9 cellular contexts compared by ENCODE assay signal in genomic region chr2:236512902-236513433, GRCh38. TPM values are rescaled to one million over a fixed set of nuclear protein-coding genes. Genes with fewer than 3 reads are reported as not detected.
A peak's percentile ranks its signal among the peaks of the same experiment; 100 is the strongest.
DNase-seq lines count a peak whose midpoint lies in the region; ATAC-seq and TF ChIP-seq lines count a peak whose summit lies in the region.
"Had no signal": no experiment of that assay in that cellular context is flagged by ENCODE, and none has a peak within 500 bp of the region (broad histone marks: within the 10 kb centered on the region; RNA-seq: fewer than 3 reads in every experiment).

No MANE protein-coding gene starts in this region.

- peaks cover 7% of the 10 kb centered on the region for H3K4me1 Mint-ChIP-seq in activated B cell treated with CpG ODN at 0.5 μM for 24 hours

- TF ChIP-seq RAD21 in liver (IDR thresholded peaks at IDR 0.05) = peak; percentile 92 to 95

- DNase-seq in D341Med (ENCODE audit: low spot score) (peak; percentile 74), Kasumi-1 (lab: John Stamatoyannopoulos, UW) (peak; percentile 23 to 24), activated B cell treated with CpG ODN at 0.5 μM for 24 hours (peak; percentile 53), cardiac fibroblast (ENCODE audit: low read depth in 2 of 2) (peak; percentile 31 to 67)
- DNase-seq in stimulated activated CD8-positive, alpha-beta memory T cell treated with anti-CD3 and anti-CD28 coated beads, Interleukin-12 subunit alpha, Interleukin-12 subunit beta, amount 100 ng/mL, for 4 hours (ENCODE audit: low read depth) = peak; percentile 53

- H3K27ac Mint-ChIP-seq in activated B cell treated with CpG ODN at 0.5 μM for 24 hours = no peak overlapping the region
- H3K27ac Mint-ChIP-seq: activated naive CD8-positive, alpha-beta T cell had no signal

- H3K27ac ChIP-seq in liver (ENCODE audit: low read depth in 1 of 2, low read length in 2 of 2) = no peak overlapping the region

- no peak overlapping the region for H3K9ac ChIP-seq in liver (ENCODE audit: low read depth in 1 of 2, low read length in 2 of 2)

- no peaks in the 10 kb centered on the region for H3K36me3 ChIP-seq in liver (ENCODE audit: control insufficient read depth in 4 of 4, insufficient read depth in 3 of 4, low read depth in 1 of 4, low read length in 3 of 4)

- no peaks in the 10 kb centered on the region for H3K9me3 ChIP-seq in liver (ENCODE audit: control insufficient read depth in 4 of 4, low read length in 3 of 4)

- TF ChIP-seq CTCF in activated B cell treated with CpG ODN at 0.5 μM for 24 hours (IDR thresholded peaks at IDR 0.05) = no peak
- peak; percentile 71 for TF ChIP-seq CTCF in cardiac fibroblast (IDR thresholded peaks at IDR 0.05; ENCODE audit: low read depth, low read length)
- peak; percentile 81 for TF ChIP-seq CTCF in liver (IDR thresholded peaks at IDR 0.05; ENCODE audit: low read depth, low read length, missing input control)

- intact Hi-C loops in activated B cell treated with CpG ODN at 0.5 μM for 24 hours (cut with micrococcal nuclease) = loop anchor here (1.0 to 2.0 kb wide), 7 partner anchors 24 to 547 kb away; partner anchors contain the start of gene ACKR3

- no peak overlapping the region for H3K4me3 Mint-ChIP-seq in activated B cell treated with CpG ODN at 0.5 μM for 24 hours
- H3K4me3 Mint-ChIP-seq: activated naive CD8-positive, alpha-beta T cell had no signal

- H3K4me1 ChIP-seq in liver (ENCODE audit: control insufficient read depth in 4 of 4, insufficient read depth in 4 of 4, low read length in 3 of 4) = no peaks in the 10 kb centered on the region

- peak; percentile 87 for ATAC-seq in GM21423 (IDR thresholded peaks at IDR 0.05; ENCODE audit: unreplicated experiment)
- peak; percentile 98 for ATAC-seq in activated B cell treated with CpG ODN at 0.5 μM for 24 hours (ENCODE audit: low read depth)
- ATAC-seq in HG02970 (IDR thresholded peaks at IDR 0.05; ENCODE audit: low FRiP score, unreplicated experiment) = no peak

- H3K9me3 Mint-ChIP-seq in activated B cell treated with CpG ODN at 0.5 μM for 24 hours = no peaks in the 10 kb centered on the region

- POLR2A ChIA-PET in activated B cell treated with CpG ODN at 0.5 μM for 24 hours (lab: Charles Lee) = interaction anchor here (1.3 to 3.2 kb wide), 5 partner anchors 24 to 547 kb away, joined by 3 to 40 read pairs (median 4); partner anchors contain the start of gene ACKR3

- no peaks in the 10 kb centered on the region for H3K36me3 Mint-ChIP-seq in activated B cell treated with CpG ODN at 0.5 μM for 24 hours (ENCODE audit: low read depth)
- H3K36me3 Mint-ChIP-seq: activated naive CD8-positive, alpha-beta T cell had no signal

- H3K27me3 ChIP-seq in liver (ENCODE audit: control insufficient read depth in 4 of 4, insufficient read depth in 4 of 4, low read length in 3 of 4) = peaks cover 0 to 4% (median 0%) of the 10 kb centered on the region in 4 donors

- peaks cover 2% of the 10 kb centered on the region for H3K27me3 Mint-ChIP-seq in activated B cell treated with CpG ODN at 0.5 μM for 24 hours
- H3K27me3 Mint-ChIP-seq: activated naive CD8-positive, alpha-beta T cell had no signal

- no peak overlapping the region for H3K4me3 ChIP-seq in cardiac fibroblast (replicated peaks in 1 of 2; ENCODE audit: low read depth in 2 of 2, low read length in 2 of 2)
- no peak overlapping the region for H3K4me3 ChIP-seq in liver (ENCODE audit: low read depth in 1 of 3, low read length in 3 of 3)

- CTCF ChIA-PET in activated B cell treated with CpG ODN at 0.5 μM for 24 hours (lab: Charles Lee) = interaction anchor here (0.9 to 6.2 kb wide), 24 partner anchors 9 to 559 kb away, joined by 3 to 264 read pairs (median 6); partner anchors contain the start of gene ACKR3

- 23% methylated on average over 7 of the region's 7 CpGs for WGBS in liver

TF ChIP-seq in liver, 16 proteins besides CTCF, POLR2A, EP300 and RAD21:
- TF ChIP-seq RXRA (IDR thresholded peaks at IDR 0.05) (no peak), MAX (IDR thresholded peaks at IDR 0.05) (no peak), ATF3 (IDR thresholded peaks at IDR 0.05) (no peak), NR2F2 (IDR thresholded peaks at IDR 0.05) (peak; percentile 24), JUND (IDR thresholded peaks at IDR 0.05) (no peak), EGR1 (IDR thresholded peaks at IDR 0.05; ENCODE audit: low read depth in 2 of 2) (no peak)

RNA-seq across cellular contexts. Expression of gene ACKR3, which starts 56.7 kb away (rescaled TPM):
- total RNA-seq in activated B cell treated with CpG ODN at 0.5 μM for 24 hours (5.8 and 6.6 TPM in 2 replicates), liver (1 to 10 TPM; 2.6 to 6.0 TPM)
- polyA plus RNA-seq in liver = 1 to 10 TPM; 1.6 to 3.5 TPM

Comparison
In these comparisons a context has a peak if more than half of its experiments do, and no peak if none do; other contexts are left out.
1. DNase-seq: peak in every context shown above with its lines; median percentile 74 in D341Med; 53 in activated B cell treated with CpG ODN at 0.5 μM for 24 hours; 53 in stimulated activated CD8-positive, alpha-beta memory T cell treated with anti-CD3 and anti-CD28 coated beads, Interleukin-12 subunit alpha, Interleukin-12 subunit beta, amount 100 ng/mL, for 4 hours; 49 in cardiac fibroblast; 24 in Kasumi-1.